In the genomic region with DNA sequence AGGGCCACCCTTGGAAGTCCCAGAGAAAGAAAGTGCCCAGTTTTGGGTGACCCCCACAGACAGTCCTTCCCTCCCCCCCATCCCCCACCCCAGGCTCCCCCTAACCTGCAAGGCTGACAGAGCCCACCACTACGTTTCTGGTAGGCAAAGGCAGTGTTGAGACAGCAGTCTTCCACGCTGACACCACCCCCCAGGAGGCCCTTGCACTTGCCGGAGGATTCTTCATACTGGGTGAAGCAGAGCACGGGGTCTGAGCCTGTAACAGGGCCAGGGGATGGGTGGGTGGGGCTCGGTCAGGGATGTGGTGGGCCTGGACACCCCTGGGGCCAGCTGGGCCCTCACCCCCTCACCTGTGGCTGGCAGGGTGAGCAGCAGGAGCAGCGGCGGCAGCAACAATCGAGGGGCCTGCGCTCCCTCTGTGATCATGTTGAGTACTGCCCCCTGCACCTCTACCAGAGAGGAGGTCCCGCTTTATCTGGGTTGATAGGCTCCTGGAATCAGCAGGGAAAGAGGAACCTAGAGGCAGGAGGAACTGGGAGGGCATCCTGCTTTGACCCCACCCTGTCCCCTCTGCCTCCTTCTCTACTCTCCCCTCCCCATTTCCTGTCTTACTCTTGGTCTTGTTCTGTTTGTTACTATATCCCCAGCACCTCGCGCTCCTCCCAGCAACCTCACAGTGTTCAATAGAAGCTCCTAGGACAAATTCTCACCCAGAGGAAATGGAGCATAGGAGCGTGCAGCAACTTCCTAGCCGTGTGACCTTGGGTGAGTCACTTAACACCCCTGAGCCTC, we compare ENCODE assay signal across 12 cellular contexts. TPM values are rescaled to one million over a fixed set of nuclear protein-coding genes. Genes with fewer than 3 reads are reported as not detected.
A peak's percentile ranks its signal among the peaks of the same experiment; 100 is the strongest.
DNase-seq lines count a peak whose midpoint lies in the region; ATAC-seq and TF ChIP-seq lines count a peak whose summit lies in the region.
"Had no signal": no experiment of that assay in that cellular context is flagged by ENCODE, and none has a peak within 500 bp of the region (broad histone marks: within the 10 kb centered on the region; RNA-seq: fewer than 3 reads in every experiment).

Gene CFP (minus strand): TSS at position 512 of the 792 bp plus-strand sequence. CDS start 86 bp downstream, at position 426.

- H3K36me3 ChIP-seq in gastroesophageal sphincter (peaks cover 0 to 6% of the 10 kb centered on the region in 2 donors), suprapubic skin (no peaks in the 10 kb centered on the region)
- H3K36me3 ChIP-seq: transverse colon had no signal

- H3K27ac ChIP-seq in gastroesophageal sphincter (no peak within 1 kb of the TSS), suprapubic skin (no peak within 1 kb of the TSS)
- H3K27ac ChIP-seq: KMS-11, transverse colon had no signal

- H3K4me3 Mint-ChIP-seq in activated CD8-positive, alpha-beta memory T cell treated with anti-CD3 and anti-CD28 coated beads, Interleukin-2, amount 10 ng/mL, durations not matched to agents 7 days and 5 days: peak within 1 kb of the TSS; percentile 25
- H3K4me3 Mint-ChIP-seq in T-helper 2 cell treated with Interferon-gamma antibody and Interleukin-4, amounts not matched to agents 5 μg/mL and 100 μg/mL, for 36 hours: peak within 1 kb of the TSS; percentile 81
- H3K4me3 Mint-ChIP-seq in MCF 10A (ENCODE audit: unreplicated experiment): no peak within 1 kb of the TSS

- BruUV-seq in MCF 10A (replicated peaks; lab: Mats Ljungman, UMichigan): no TSS peak

- no peaks in the 10 kb centered on the region for H3K36me3 Mint-ChIP-seq in activated CD8-positive, alpha-beta memory T cell treated with anti-CD3 and anti-CD28 coated beads, Interleukin-2, amount 10 ng/mL, durations not matched to agents 7 days and 5 days
- no peaks in the 10 kb centered on the region for H3K36me3 Mint-ChIP-seq in T-helper 2 cell treated with Interferon-gamma antibody and Interleukin-4, amounts not matched to agents 5 μg/mL and 100 μg/mL, for 36 hours (ENCODE audit: low read depth)
- H3K36me3 Mint-ChIP-seq in MCF 10A (ENCODE audit: insufficient read depth, unreplicated experiment): peaks cover 6% of the 10 kb centered on the region

- 42 to 66% methylated on average over 2 to 3 of the region's 14 CpGs for WGBS in gastroesophageal sphincter (ENCODE audit: low coverage in 1 of 2), 2 donors
- WGBS in suprapubic skin: 79% methylated on average over 5 of the region's 14 CpGs

- no peaks in the 10 kb centered on the region for H3K9me3 ChIP-seq in gastroesophageal sphincter
- no peaks in the 10 kb centered on the region for H3K9me3 ChIP-seq in suprapubic skin
- H3K9me3 ChIP-seq: transverse colon had no signal

- no peak for TF ChIP-seq POLR2A in gastroesophageal sphincter (IDR thresholded peaks at IDR 0.05)
- TF ChIP-seq POLR2A in suprapubic skin (IDR thresholded peaks at IDR 0.05): no peak

- TF ChIP-seq EP300 in gastroesophageal sphincter (IDR thresholded peaks at IDR 0.05) (no peak), suprapubic skin (IDR thresholded peaks at IDR 0.05) (no peak)

- peaks cover 16% of the 10 kb centered on the region for H3K4me1 Mint-ChIP-seq in activated CD8-positive, alpha-beta memory T cell treated with anti-CD3 and anti-CD28 coated beads, Interleukin-2, amount 10 ng/mL, durations not matched to agents 7 days and 5 days
- peaks cover 14% of the 10 kb centered on the region for H3K4me1 Mint-ChIP-seq in T-helper 2 cell treated with Interferon-gamma antibody and Interleukin-4, amounts not matched to agents 5 μg/mL and 100 μg/mL, for 36 hours (ENCODE audit: low read depth)
- H3K4me1 Mint-ChIP-seq in MCF 10A (ENCODE audit: insufficient read depth, unreplicated experiment): no peaks in the 10 kb centered on the region

- no peaks in the 10 kb centered on the region for H3K27me3 ChIP-seq in gastroesophageal sphincter
- H3K27me3 ChIP-seq in suprapubic skin: no peaks in the 10 kb centered on the region
- H3K27me3 ChIP-seq: transverse colon had no signal

- intact Hi-C loops in MCF 10A (cut with micrococcal nuclease): no loop called here

- peak; percentile 61 for ATAC-seq in activated CD8-positive, alpha-beta memory T cell treated with anti-CD3 and anti-CD28 coated beads, Interleukin-2, amount 10 ng/mL, durations not matched to agents 7 days and 5 days
- peak; percentile 17 for ATAC-seq in gastroesophageal sphincter
- ATAC-seq in HG03108 (IDR thresholded peaks at IDR 0.05; ENCODE audit: unreplicated experiment): no peak

- H3K27ac Mint-ChIP-seq in activated CD8-positive, alpha-beta memory T cell treated with anti-CD3 and anti-CD28 coated beads, Interleukin-2, amount 10 ng/mL, durations not matched to agents 7 days and 5 days: peak within 1 kb of the TSS; percentile 63
- peak within 1 kb of the TSS; percentile 88 for H3K27ac Mint-ChIP-seq in T-helper 2 cell treated with Interferon-gamma antibody and Interleukin-4, amounts not matched to agents 5 μg/mL and 100 μg/mL, for 36 hours
- H3K27ac Mint-ChIP-seq in MCF 10A (ENCODE audit: low read depth, unreplicated experiment): no peak within 1 kb of the TSS

- peaks cover 3% of the 10 kb centered on the region for H3K27me3 Mint-ChIP-seq in activated CD8-positive, alpha-beta memory T cell treated with anti-CD3 and anti-CD28 coated beads, Interleukin-2, amount 10 ng/mL, durations not matched to agents 7 days and 5 days
- H3K27me3 Mint-ChIP-seq in T-helper 2 cell treated with Interferon-gamma antibody and Interleukin-4, amounts not matched to agents 5 μg/mL and 100 μg/mL, for 36 hours (ENCODE audit: low read depth): peaks cover 2% of the 10 kb centered on the region
- no peaks in the 10 kb centered on the region for H3K27me3 Mint-ChIP-seq in MCF 10A (ENCODE audit: insufficient read depth, unreplicated experiment)

- POLR2A ChIA-PET in MCF 10A (lab: Yijun Ruan, JAX): no interaction called here

- H3K4me1 ChIP-seq in gastroesophageal sphincter: no peaks in the 10 kb centered on the region
- H3K4me1 ChIP-seq in suprapubic skin: no peaks in the 10 kb centered on the region
- H3K4me1 ChIP-seq: transverse colon had no signal

- TF ChIP-seq CTCF in gastroesophageal sphincter (IDR thresholded peaks at IDR 0.05): no peak
- TF ChIP-seq CTCF in suprapubic skin (IDR thresholded peaks at IDR 0.05): no peak
- TF ChIP-seq CTCF in MCF 10A (IDR thresholded peaks at IDR 0.05; ENCODE audit: unreplicated experiment): no peak

- CTCF ChIA-PET in activated CD8-positive, alpha-beta memory T cell treated with anti-CD3 and anti-CD28 coated beads, Interleukin-2, amount 10 ng/mL, durations not matched to agents 7 days and 5 days (lab: Charles Lee): no interaction called here
- CTCF ChIA-PET in MCF 10A (lab: Yijun Ruan, JAX): interaction anchor here (0.7 to 1.5 kb wide), 4 partner anchors 14 to 108 kb away, joined by 3 to 5 read pairs (median 4); partner anchors contain the start of gene TIMP1

- no peaks in the 10 kb centered on the region for H3K9me3 Mint-ChIP-seq in activated CD8-positive, alpha-beta memory T cell treated with anti-CD3 and anti-CD28 coated beads, Interleukin-2, amount 10 ng/mL, durations not matched to agents 7 days and 5 days (ENCODE audit: low read depth)
- H3K9me3 Mint-ChIP-seq in T-helper 2 cell treated with Interferon-gamma antibody and Interleukin-4, amounts not matched to agents 5 μg/mL and 100 μg/mL, for 36 hours: no peaks in the 10 kb centered on the region
- H3K9me3 Mint-ChIP-seq in MCF 10A (ENCODE audit: unreplicated experiment): peaks cover 15% of the 10 kb centered on the region

- H3K4me3 ChIP-seq in gastroesophageal sphincter (peak within 1 kb of the TSS in 1 of 2 donors; percentile 12), suprapubic skin (peak within 1 kb of the TSS; percentile 7)
- H3K4me3 ChIP-seq: transverse colon had no signal

- DNase-seq in activated CD8-positive, alpha-beta memory T cell treated with anti-CD3 and anti-CD28 coated beads, Interleukin-2, amount 10 ng/mL, durations not matched to agents 7 days and 5 days: no peak
- DNase-seq in activated CD8-positive, alpha-beta memory T cell treated with anti-CD3 and anti-CD28 coated beads for 24 hours: no peak
- no peak for DNase-seq in T-helper 2 cell treated with Interferon-gamma antibody and Interleukin-4, amounts not matched to agents 5 μg/mL and 100 μg/mL, for 36 hours (ENCODE audit: low spot score)
- DNase-seq in suprapubic skin (ENCODE audit: low spot score in 2 of 2): no peak
- no peak for DNase-seq in MCF 10A (ENCODE audit: unreplicated experiment)
- no peak for DNase-seq in stimulated activated CD8-positive, alpha-beta memory T cell treated with anti-CD3 and anti-CD28 coated beads, Interleukin-4, amount 100 ng/mL, for 48 hours
- DNase-seq: effector CD8-positive, alpha-beta T cell; nucleus accumbens; transverse colon had no signal

RNA-seq across cellular contexts. Expression of gene CFP, which starts in this region (rescaled TPM):
- total RNA-seq in activated CD8-positive, alpha-beta memory T cell treated with anti-CD3 and anti-CD28 coated beads, Interleukin-2, amount 10 ng/mL, durations not matched to agents 7 days and 5 days: 1 to 10 TPM; 2.7 to 4.0 TPM
- total RNA-seq in gastroesophageal sphincter: 10 to 100 TPM in 1 of 4 donors, 1 to 10 TPM in 2, under 1 TPM in 1; 0.78 to 18.4 (median 4.7) TPM
- 1 to 10 TPM; 1.1 to 4.5 (median 2.4) TPM for total RNA-seq in suprapubic skin
- 0.56 and 0.71 TPM in 2 replicates for total RNA-seq in MCF 10A (2022)
